14 cellular contexts compared by ENCODE assay signal in genomic region chr2:57076856-57077255, GRCh38.
DNase-seq lines count a peak whose midpoint lies in the region; ATAC-seq and TF ChIP-seq lines count a peak whose summit lies in the region.
"Had no signal": no experiment of that assay in that cellular context is flagged by ENCODE, and none has a peak within 500 bp of the region (broad histone marks: within the 10 kb centered on the region; RNA-seq: fewer than 3 reads in every experiment).

No MANE protein-coding gene starts in this region.

- H3F3A ChIP-seq in PC-3 (ENCODE audit: low read length, unreplicated experiment): no peaks in the 10 kb centered on the region

- intact Hi-C loops in PC-3 (cut with micrococcal nuclease): no loop called here

- H4K20me1 ChIP-seq in PC-3 (ENCODE audit: low read length): no peaks in the 10 kb centered on the region

- H3K27ac ChIP-seq in PC-3 (ENCODE audit: low read length): no peak overlapping the region
- H3K27ac ChIP-seq: RWPE1 had no signal

- no peaks in the 10 kb centered on the region for H3K9me3 ChIP-seq in PC-3 (ENCODE audit: low read length)

- H3K9ac ChIP-seq in PC-3 (ENCODE audit: low read length): no peak overlapping the region

- no peak overlapping the region for H3K4me2 ChIP-seq in PC-3 (ENCODE audit: low read length)

- no peaks in the 10 kb centered on the region for H3K36me3 ChIP-seq in PC-3 (ENCODE audit: low read depth, low read length)

- H3K27me3 ChIP-seq in PC-3 (ENCODE audit: low read length): peaks cover 11% of the 10 kb centered on the region

- ATAC-seq in PC-3: no peak
- ATAC-seq: CD8-positive, alpha-beta T cell had no signal

- H3K4me1 ChIP-seq in PC-3 (ENCODE audit: insufficient read depth, low read length): 0 out of 2 replicates have a peak, but pooled peaks cover 6% of the 10 kb centered on the region

- CTCF ChIA-PET in PC-3 (lab: Charles Lee): no interaction called here

- no TSS peak for BruUV-seq in PC-3 (replicated peaks; lab: Mats Ljungman, UMichigan)

- no peak overlapping the region for H2AFZ ChIP-seq in PC-3 (ENCODE audit: low read length)

- DNase-seq in GM04503 (ENCODE audit: low read depth) (peak; percentile 25), amniotic epithelial cell (ENCODE audit: low read depth) (peak; percentile 64), fibroblast of the conjunctiva (ENCODE audit: low read depth) (peak; percentile 12), amniotic stem cell (lab: John Stamatoyannopoulos, UW) (no peak), NOMO-1 treated with DMSO at 0.1 percent for 48 hours (lab: John Stamatoyannopoulos, UW; ENCODE audit: unreplicated experiment) (no peak), PC-3 (no peak)
- DNase-seq in stimulated activated CD4-positive, alpha-beta T cell treated with anti-CD3 and anti-CD28 coated beads, Interleukin-2, amount 100 ng/mL, for 24 hours: no peak
- DNase-seq: CD8-positive, alpha-beta T cell; DMS79; H7; NCI-H1417 treated with DMSO at 0.1 percent for 48 hours; NCI-H2029; NCI-H2171 had no signal

- H3K9me2 ChIP-seq in PC-3 (replicated peaks; ENCODE audit: low read length): no peaks in the 10 kb centered on the region; the same call in 1 of the 2 replicates

- POLR2A ChIA-PET in PC-3 (lab: Charles Lee; ENCODE audit: unreplicated experiment): no interaction called here

- no peak for TF ChIP-seq CTCF in PC-3 (conservative IDR thresholded peaks at IDR 0.05; ENCODE audit: low read depth, low read length)

- H3K4me3 ChIP-seq in PC-3 (ENCODE audit: low read length): no peak overlapping the region

- no peaks in the 10 kb centered on the region for H3K79me2 ChIP-seq in PC-3 (ENCODE audit: low read length)

Comparison
In these comparisons a context has a peak if more than half of its experiments do, and no peak if none do; other contexts are left out.
1. DNase-seq: peak in GM04503 (single experiment), amniotic epithelial cell (single experiment) and fibroblast of the conjunctiva (single experiment); none in amniotic stem cell (single experiment), stimulated activated CD4-positive, alpha-beta T cell treated with anti-CD3 and anti-CD28 coated beads, Interleukin-2, amount 100 ng/mL, for 24 hours (0 of 2), NOMO-1 treated with DMSO at 0.1 percent for 48 hours (single experiment) and PC-3 (single experiment).